26 cellular contexts compared by ENCODE assay signal in the genomic region with DNA sequence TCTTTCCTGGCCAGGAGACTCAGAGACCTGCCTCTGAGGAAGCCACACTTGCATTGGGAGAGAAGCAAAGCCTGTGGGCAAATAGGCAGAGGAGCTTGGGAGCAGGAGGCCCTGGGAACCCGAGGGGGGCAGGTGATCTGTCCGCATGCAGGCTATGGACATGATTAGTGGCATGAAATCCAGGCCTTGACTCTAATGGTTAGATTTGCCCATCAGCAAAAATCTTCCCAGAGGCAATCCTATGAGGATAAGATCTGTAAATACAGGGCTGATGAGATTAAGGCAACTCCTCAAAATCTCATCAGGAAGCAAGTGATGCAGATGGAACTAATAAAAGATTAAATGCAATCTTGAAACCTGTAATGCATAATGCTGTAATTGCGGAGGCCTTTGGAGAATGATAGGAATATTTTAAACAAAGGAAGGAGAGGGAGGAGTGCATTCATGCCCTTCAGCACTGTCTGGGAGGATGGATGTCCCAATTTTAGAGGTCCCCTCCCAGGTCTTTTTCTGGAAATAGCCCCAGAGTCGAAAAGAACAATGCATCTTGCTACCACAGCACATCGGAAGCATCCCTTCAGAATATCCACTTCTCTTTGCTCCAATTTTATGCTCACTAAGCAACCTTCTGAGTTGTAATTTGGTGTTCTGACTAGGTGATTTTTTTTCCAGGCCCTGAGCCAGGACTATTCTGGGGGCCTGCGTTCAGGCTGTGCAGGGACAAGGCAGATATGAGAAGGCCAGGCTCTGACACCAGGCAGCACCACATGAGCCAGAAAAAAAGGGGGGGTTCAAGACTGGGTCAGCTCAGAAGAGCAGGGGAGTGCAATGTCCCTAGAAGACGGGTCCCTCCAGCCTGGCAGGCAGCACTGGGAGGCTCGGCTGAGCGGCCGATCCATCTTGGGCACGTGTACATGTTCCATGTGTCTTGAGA.
"Had no signal": no experiment of that assay in that cellular context is flagged by ENCODE, and none has a peak within 500 bp of the region (broad histone marks: within the 10 kb centered on the region; RNA-seq: fewer than 3 reads in every experiment).

No MANE protein-coding gene starts in this region.

- H3K27me3 Mint-ChIP-seq: activated naive CD4-positive, alpha-beta T cell treated with anti-CD3 and anti-CD28 coated beads, Interleukin-2, amount 10 ng/mL, durations not matched to agents 7 days and 5 days; naive thymus-derived CD4-positive, alpha-beta T cell had no signal

- DNase-seq: activated CD4-positive, alpha-beta T cell treated with anti-CD3 and anti-CD28 coated beads for 4 hours; activated CD4-positive, alpha-beta T cell treated with anti-CD3 and anti-CD28 coated beads, Interleukin-2, amount 50 U/mL, for 48 hours; activated CD4-positive, CD25-positive, alpha-beta regulatory T cell; activated effector memory CD4-positive, alpha-beta T cell treated with anti-CD3 and anti-CD28 coated beads, Interleukin-2, amount 50 U/mL, for 16 hours; activated naive CD4-positive, alpha-beta T cell treated with anti-CD3 and anti-CD28 coated beads, Interleukin-2, amount 10 ng/mL, durations not matched to agents 7 days and 5 days; activated T-cell treated with anti-CD3 and anti-CD28 coated beads, Interleukin-2, amount 50 U/mL, for 72 hours; amygdala; dermis blood vessel endothelial cell; effector CD8-positive, alpha-beta T cell; erythroblast; foreskin melanocyte; islet precursor cell; left colon; lower lobe of right lung; naive thymus-derived CD4-positive, alpha-beta T cell; occipital lobe; posterior cingulate gyrus; stimulated activated CD4-positive, alpha-beta T cell treated with anti-CD3 and anti-CD28 coated beads, Interleukin-2, amount 100 ng/mL, for 48 hours; stimulated activated CD8-positive, alpha-beta memory T cell treated with anti-CD3 and anti-CD28 coated beads, Interleukin-4, amount 100 ng/mL, for 48 hours; stimulated activated naive B cell treated with anti-CD40 and anti-IgM and Interleukin-4, amounts not matched to agents 10 μg/mL and 1 μg/mL and 100 μg/mL, for 72 hours; T1000 had no signal

- H3K4me1 ChIP-seq: lower lobe of right lung, vagina had no signal

- H3K27me3 ChIP-seq: vagina had no signal

- H3K9me3 ChIP-seq: lower lobe of right lung, thoracic aorta, vagina had no signal

- H3K27ac ChIP-seq: lower lobe of right lung, thoracic aorta, vagina had no signal

- H3K4me3 ChIP-seq: lower lobe of right lung, thoracic aorta, vagina had no signal

- H3K4me3 Mint-ChIP-seq: activated naive CD4-positive, alpha-beta T cell treated with anti-CD3 and anti-CD28 coated beads, Interleukin-2, amount 10 ng/mL, durations not matched to agents 7 days and 5 days; activated T-cell treated with anti-CD3 and anti-CD28 coated beads, Interleukin-2, amount 50 U/mL, for 72 hours; naive thymus-derived CD4-positive, alpha-beta T cell; neural crest cell; stimulated activated naive B cell treated with anti-CD40 and anti-IgM and Interleukin-4, amounts not matched to agents 10 μg/mL and 1 μg/mL and 100 μg/mL, for 72 hours; T-helper 1 cell treated with Interleukin-12 subunit alpha and Interleukin-12 subunit beta and Interleukin-4 antibody, amounts not matched to agents 30 μg/mL and 1 μg/mL, for 36 hours; type B pancreatic cell had no signal

- ATAC-seq: activated T-cell treated with anti-CD3 and anti-CD28 coated beads, Interleukin-2, amount 50 U/mL, for 72 hours; left colon; lower lobe of right lung; naive thymus-derived CD4-positive, alpha-beta T cell; stimulated activated naive B cell treated with anti-CD40 and anti-IgM and Interleukin-4, amounts not matched to agents 10 μg/mL and 1 μg/mL and 100 μg/mL, for 72 hours had no signal

- H3K27ac Mint-ChIP-seq: activated naive CD4-positive, alpha-beta T cell treated with anti-CD3 and anti-CD28 coated beads, Interleukin-2, amount 10 ng/mL, durations not matched to agents 7 days and 5 days; activated T-cell treated with anti-CD3 and anti-CD28 coated beads, Interleukin-2, amount 50 U/mL, for 72 hours; naive thymus-derived CD4-positive, alpha-beta T cell; stimulated activated naive B cell treated with anti-CD40 and anti-IgM and Interleukin-4, amounts not matched to agents 10 μg/mL and 1 μg/mL and 100 μg/mL, for 72 hours; T-helper 1 cell treated with Interleukin-12 subunit alpha and Interleukin-12 subunit beta and Interleukin-4 antibody, amounts not matched to agents 30 μg/mL and 1 μg/mL, for 36 hours; type B pancreatic cell had no signal

- H3K9me3 Mint-ChIP-seq: activated naive CD4-positive, alpha-beta T cell treated with anti-CD3 and anti-CD28 coated beads, Interleukin-2, amount 10 ng/mL, durations not matched to agents 7 days and 5 days; activated T-cell treated with anti-CD3 and anti-CD28 coated beads, Interleukin-2, amount 50 U/mL, for 72 hours; neural crest cell; stimulated activated naive B cell treated with anti-CD40 and anti-IgM and Interleukin-4, amounts not matched to agents 10 μg/mL and 1 μg/mL and 100 μg/mL, for 72 hours; T-helper 1 cell treated with Interleukin-12 subunit alpha and Interleukin-12 subunit beta and Interleukin-4 antibody, amounts not matched to agents 30 μg/mL and 1 μg/mL, for 36 hours; type B pancreatic cell had no signal

- H3K36me3 Mint-ChIP-seq: activated naive CD4-positive, alpha-beta T cell treated with anti-CD3 and anti-CD28 coated beads, Interleukin-2, amount 10 ng/mL, durations not matched to agents 7 days and 5 days; naive thymus-derived CD4-positive, alpha-beta T cell; type B pancreatic cell had no signal

- H3K4me1 Mint-ChIP-seq: activated naive CD4-positive, alpha-beta T cell treated with anti-CD3 and anti-CD28 coated beads, Interleukin-2, amount 10 ng/mL, durations not matched to agents 7 days and 5 days; neural crest cell; stimulated activated naive B cell treated with anti-CD40 and anti-IgM and Interleukin-4, amounts not matched to agents 10 μg/mL and 1 μg/mL and 100 μg/mL, for 72 hours had no signal
